ENCODE assay signal across 16 cellular contexts in the genomic region with DNA sequence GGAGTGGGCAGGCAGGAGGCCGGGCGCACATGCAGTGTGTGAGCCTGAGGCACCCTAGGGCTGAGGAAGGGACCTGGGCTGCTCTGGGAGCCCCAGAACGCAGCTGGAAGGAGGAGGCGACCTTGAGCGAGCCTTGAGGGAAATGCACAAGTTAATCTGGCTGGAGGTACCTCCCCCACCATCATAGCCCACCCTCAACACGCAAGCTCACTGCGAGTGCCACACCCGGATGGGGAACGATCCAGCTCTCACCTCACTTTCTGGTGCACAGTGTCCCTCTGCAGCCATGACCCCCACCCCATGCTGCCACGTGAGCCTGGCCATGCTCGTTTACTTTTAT.
"Had no signal": no experiment of that assay in that cellular context is flagged by ENCODE, and none has a peak within 500 bp of the region (broad histone marks: within the 10 kb centered on the region; RNA-seq: fewer than 3 reads in every experiment).

No MANE protein-coding gene starts in this region.

- H3K27ac ChIP-seq: ascending aorta, breast epithelium, tibial nerve had no signal

- H3K36me3 ChIP-seq: ascending aorta, breast epithelium, tibial nerve had no signal

- H3K4me3 ChIP-seq: ascending aorta, breast epithelium, tibial nerve had no signal

- H3K9me3 ChIP-seq: ascending aorta had no signal

- DNase-seq: activated CD4-positive, alpha-beta T cell treated with anti-CD3 and anti-CD28 coated beads, Interleukin-2, amount 50 U/mL, for 1 hour; activated naive CD4-positive, alpha-beta T cell treated with anti-CD3 and anti-CD28 coated beads for 36 hours; activated naive CD8-positive, alpha-beta T cell treated with anti-CD3 and anti-CD28 coated beads, Interleukin-2, amount 50 U/mL, for 24 hours; activated T-cell treated with anti-CD3 and anti-CD28 coated beads, Interleukin-2, amount 50 U/mL, for 1 hour; kidney glomerular epithelial cell; left ventricle myocardium superior; nephron progenitor cell; stimulated activated CD4-positive, alpha-beta T cell treated with anti-CD3 and anti-CD28 coated beads, Interleukin-2, amount 100 ng/mL, for 48 hours; T-helper 9 cell had no signal

- ATAC-seq: activated CD4-positive, CD25-positive, alpha-beta regulatory T cell treated with anti-CD3 and anti-CD28 coated beads, Interleukin-2, amount 50 U/mL, for 24 hours; left ventricle myocardium superior; stimulated activated memory B cell treated with anti-CD40 and anti-IgM and Interleukin-4, amounts not matched to agents 10 μg/mL and 1 μg/mL and 100 μg/mL, for 72 hours had no signal

- H3K36me3 Mint-ChIP-seq: memory B cell; stimulated activated memory B cell treated with anti-CD40 and anti-IgM and Interleukin-4, amounts not matched to agents 10 μg/mL and 1 μg/mL and 100 μg/mL, for 72 hours had no signal

- H3K4me3 Mint-ChIP-seq: activated naive CD4-positive, alpha-beta T cell treated with anti-CD3 and anti-CD28 coated beads for 36 hours; activated naive CD8-positive, alpha-beta T cell treated with anti-CD3 and anti-CD28 coated beads, Interleukin-2, amount 50 U/mL, for 24 hours; memory B cell; nephron progenitor cell; stimulated activated memory B cell treated with anti-CD40 and anti-IgM and Interleukin-4, amounts not matched to agents 10 μg/mL and 1 μg/mL and 100 μg/mL, for 72 hours had no signal

- H3K27me3 ChIP-seq: ascending aorta, tibial nerve had no signal

- H3K9me3 Mint-ChIP-seq: activated naive CD4-positive, alpha-beta T cell treated with anti-CD3 and anti-CD28 coated beads for 36 hours; activated T-helper 2 cell treated with anti-CD3 and anti-CD28 coated beads, Interferon-gamma antibody, Interleukin-2, Interleukin-4, amounts not matched to agents 10 μg/mL and 5 μg/mL and 100 μg/mL, durations not matched to agents 14 hours and 24 hours and 36 hours had no signal

- H3K27ac Mint-ChIP-seq: activated naive CD4-positive, alpha-beta T cell treated with anti-CD3 and anti-CD28 coated beads for 36 hours; activated naive CD8-positive, alpha-beta T cell treated with anti-CD3 and anti-CD28 coated beads, Interleukin-2, amount 50 U/mL, for 24 hours; activated T-helper 2 cell treated with anti-CD3 and anti-CD28 coated beads, Interferon-gamma antibody, Interleukin-2, Interleukin-4, amounts not matched to agents 10 μg/mL and 5 μg/mL and 100 μg/mL, durations not matched to agents 14 hours and 24 hours and 36 hours; memory B cell; nephron progenitor cell; stimulated activated memory B cell treated with anti-CD40 and anti-IgM and Interleukin-4, amounts not matched to agents 10 μg/mL and 1 μg/mL and 100 μg/mL, for 72 hours had no signal

- H3K4me1 ChIP-seq: ascending aorta, breast epithelium had no signal
